12 cellular contexts compared by ENCODE assay signal in genomic region chr18:31610841-31611240, GRCh38. TPM values are rescaled to one million over a fixed set of nuclear protein-coding genes. Genes with fewer than 3 reads are reported as not detected.
A peak's percentile ranks its signal among the peaks of the same experiment; 100 is the strongest.
DNase-seq lines count a peak whose midpoint lies in the region; ATAC-seq lines count a peak whose summit lies in the region.
"Had no signal": no experiment of that assay in that cellular context is flagged by ENCODE, and none has a peak within 500 bp of the region (broad histone marks: within the 10 kb centered on the region; RNA-seq: fewer than 3 reads in every experiment).

No MANE protein-coding gene starts in this region.

- intact Hi-C loops in right cardiac atrium (cut with DNase I) = no loop called here
- intact Hi-C loops in activated naive CD4-positive, alpha-beta T cell treated with anti-CD3 and anti-CD28 coated beads for 36 hours (cut with micrococcal nuclease) = no loop called here

- H3K27ac Mint-ChIP-seq in stimulated activated naive CD8-positive, alpha-beta T cell treated with anti-CD3 and anti-CD28 coated beads, Interleukin-15, amount 100 ng/mL, for 72 hours = no peak overlapping the region
- H3K27ac Mint-ChIP-seq in activated naive CD4-positive, alpha-beta T cell treated with anti-CD3 and anti-CD28 coated beads for 36 hours = no peak overlapping the region
- H3K27ac Mint-ChIP-seq: IgD-negative memory B cell had no signal

- no peaks in the 10 kb centered on the region for H3K4me1 ChIP-seq in right cardiac atrium (ENCODE audit: control insufficient read depth, insufficient read depth, low read length)

- no peaks in the 10 kb centered on the region for H3K36me3 Mint-ChIP-seq in activated naive CD4-positive, alpha-beta T cell treated with anti-CD3 and anti-CD28 coated beads for 36 hours (ENCODE audit: low read depth)
- H3K36me3 Mint-ChIP-seq: CD4-positive, CD25-positive, alpha-beta regulatory T cell; IgD-negative memory B cell had no signal

- DNase-seq in stimulated activated naive CD8-positive, alpha-beta T cell treated with anti-CD3 and anti-CD28 coated beads, Interleukin-15, Interleukin-2, amounts not matched to agents 100 U/mL and 50 U/mL, for 24 hours = no peak
- DNase-seq in stimulated activated naive CD8-positive, alpha-beta T cell treated with anti-CD3 and anti-CD28 coated beads, Interleukin-15, amount 100 ng/mL, for 72 hours = no peak
- DNase-seq in RPMI7951 (ENCODE audit: low read depth) = peak; percentile 0
- DNase-seq in right cardiac atrium = no peak
- DNase-seq in stimulated activated naive CD4-positive, alpha-beta T cell treated with Interleukin-2 at 50 U/mL for 16 hours (lab: John Stamatoyannopoulos, UW) = no peak
- DNase-seq in SKM-1 treated with dmso at 0.1 percent for 144 hours (lab: John Stamatoyannopoulos, UW; ENCODE audit: unreplicated experiment) = no peak
- DNase-seq in activated naive CD4-positive, alpha-beta T cell treated with anti-CD3 and anti-CD28 coated beads for 36 hours = no peak
- DNase-seq: activated naive CD4-positive, alpha-beta T cell; CD4-positive, CD25-positive, alpha-beta regulatory T cell; ovary had no signal

- peak; percentile 40 for ATAC-seq in stimulated activated naive CD8-positive, alpha-beta T cell treated with anti-CD3 and anti-CD28 coated beads, Interleukin-15, Interleukin-2, amounts not matched to agents 100 U/mL and 50 U/mL, for 24 hours
- no peak for ATAC-seq in stimulated activated naive CD8-positive, alpha-beta T cell treated with anti-CD3 and anti-CD28 coated beads, Interleukin-15, amount 100 ng/mL, for 72 hours
- ATAC-seq in right cardiac atrium (peak; percentile 55 to 64), HG03342 (IDR thresholded peaks at IDR 0.05; ENCODE audit: unreplicated experiment) (no peak)

- H3K27ac ChIP-seq in right cardiac atrium (ENCODE audit: low read length) = no peak overlapping the region
- H3K27ac ChIP-seq: ovary had no signal

- H3K27me3 Mint-ChIP-seq in stimulated activated naive CD8-positive, alpha-beta T cell treated with anti-CD3 and anti-CD28 coated beads, Interleukin-15, amount 100 ng/mL, for 72 hours = peaks cover 12% of the 10 kb centered on the region
- H3K27me3 Mint-ChIP-seq in activated naive CD4-positive, alpha-beta T cell treated with anti-CD3 and anti-CD28 coated beads for 36 hours (ENCODE audit: low read depth) = no peaks in the 10 kb centered on the region
- H3K27me3 Mint-ChIP-seq: CD4-positive, CD25-positive, alpha-beta regulatory T cell; IgD-negative memory B cell had no signal

- H3K4me3 Mint-ChIP-seq in stimulated activated naive CD8-positive, alpha-beta T cell treated with anti-CD3 and anti-CD28 coated beads, Interleukin-15, amount 100 ng/mL, for 72 hours = no peak overlapping the region
- no peak overlapping the region for H3K4me3 Mint-ChIP-seq in activated naive CD4-positive, alpha-beta T cell treated with anti-CD3 and anti-CD28 coated beads for 36 hours
- H3K4me3 Mint-ChIP-seq: CD4-positive, CD25-positive, alpha-beta regulatory T cell; IgD-negative memory B cell had no signal

- no peaks in the 10 kb centered on the region for H3K9me3 Mint-ChIP-seq in stimulated activated naive CD8-positive, alpha-beta T cell treated with anti-CD3 and anti-CD28 coated beads, Interleukin-15, amount 100 ng/mL, for 72 hours
- H3K9me3 Mint-ChIP-seq in activated naive CD4-positive, alpha-beta T cell treated with anti-CD3 and anti-CD28 coated beads for 36 hours = no peaks in the 10 kb centered on the region
- H3K9me3 Mint-ChIP-seq: IgD-negative memory B cell had no signal

- no peaks in the 10 kb centered on the region for H3K27me3 ChIP-seq in right cardiac atrium (ENCODE audit: control insufficient read depth, insufficient read depth)
- H3K27me3 ChIP-seq: ovary had no signal

- H3K4me1 Mint-ChIP-seq in stimulated activated naive CD8-positive, alpha-beta T cell treated with anti-CD3 and anti-CD28 coated beads, Interleukin-15, amount 100 ng/mL, for 72 hours = no peaks in the 10 kb centered on the region
- no peaks in the 10 kb centered on the region for H3K4me1 Mint-ChIP-seq in activated naive CD4-positive, alpha-beta T cell treated with anti-CD3 and anti-CD28 coated beads for 36 hours (ENCODE audit: low read depth)
- H3K4me1 Mint-ChIP-seq: CD4-positive, CD25-positive, alpha-beta regulatory T cell; IgD-negative memory B cell had no signal

- 44% methylated on average over 4 of the region's 4 CpGs for WGBS in right cardiac atrium

- no peaks in the 10 kb centered on the region for H3K9me3 ChIP-seq in right cardiac atrium (ENCODE audit: control insufficient read depth, low read length)
- H3K9me3 ChIP-seq: ovary had no signal

- H3K4me3 ChIP-seq in right cardiac atrium (ENCODE audit: low read length) = no peak overlapping the region
- H3K4me3 ChIP-seq: ovary had no signal

- CTCF ChIA-PET in activated naive CD4-positive, alpha-beta T cell treated with anti-CD3 and anti-CD28 coated beads for 36 hours (lab: Charles Lee) = interaction anchor here (0.9 to 2.0 kb wide), 4 partner anchors 10 to 112 kb away, joined by 3 to 9 read pairs (median 3); no protein-coding TSS in a partner anchor

RNA-seq across cellular contexts. Expression of gene TTR, which starts 19.2 kb away (rescaled TPM):
- not detected in 2 replicates for total RNA-seq in RPMI7951 (2014; rRNA removed; shearing (Covaris generic))
- under 1 TPM in 1 of 4 donors, not detected in 3; 0.79 TPM for total RNA-seq in right cardiac atrium
- 0.11 TPM for polyA plus RNA-seq in right cardiac atrium
- total RNA-seq in activated naive CD4-positive, alpha-beta T cell treated with anti-CD3 and anti-CD28 coated beads for 36 hours = not detected
- total RNA-seq: CD4-positive, CD25-positive, alpha-beta regulatory T cell had no signal
- polyA plus RNA-seq: CD4-positive, CD25-positive, alpha-beta regulatory T cell; IgD-negative memory B cell; ovary had no signal

Comparison
In these comparisons a context has a peak if more than half of its experiments do, and no peak if none do; other contexts are left out.
1. ATAC-seq: peak in stimulated activated naive CD8-positive, alpha-beta T cell treated with anti-CD3 and anti-CD28 coated beads, Interleukin-15, Interleukin-2, amounts not matched to agents 100 U/mL and 50 U/mL, for 24 hours (single experiment) and right cardiac atrium (2 of 2); none in stimulated activated naive CD8-positive, alpha-beta T cell treated with anti-CD3 and anti-CD28 coated beads, Interleukin-15, amount 100 ng/mL, for 72 hours (single experiment) and HG03342 (single experiment).